Comparison of ENCODE assay signal across 1 cellular context in the genomic region with DNA sequence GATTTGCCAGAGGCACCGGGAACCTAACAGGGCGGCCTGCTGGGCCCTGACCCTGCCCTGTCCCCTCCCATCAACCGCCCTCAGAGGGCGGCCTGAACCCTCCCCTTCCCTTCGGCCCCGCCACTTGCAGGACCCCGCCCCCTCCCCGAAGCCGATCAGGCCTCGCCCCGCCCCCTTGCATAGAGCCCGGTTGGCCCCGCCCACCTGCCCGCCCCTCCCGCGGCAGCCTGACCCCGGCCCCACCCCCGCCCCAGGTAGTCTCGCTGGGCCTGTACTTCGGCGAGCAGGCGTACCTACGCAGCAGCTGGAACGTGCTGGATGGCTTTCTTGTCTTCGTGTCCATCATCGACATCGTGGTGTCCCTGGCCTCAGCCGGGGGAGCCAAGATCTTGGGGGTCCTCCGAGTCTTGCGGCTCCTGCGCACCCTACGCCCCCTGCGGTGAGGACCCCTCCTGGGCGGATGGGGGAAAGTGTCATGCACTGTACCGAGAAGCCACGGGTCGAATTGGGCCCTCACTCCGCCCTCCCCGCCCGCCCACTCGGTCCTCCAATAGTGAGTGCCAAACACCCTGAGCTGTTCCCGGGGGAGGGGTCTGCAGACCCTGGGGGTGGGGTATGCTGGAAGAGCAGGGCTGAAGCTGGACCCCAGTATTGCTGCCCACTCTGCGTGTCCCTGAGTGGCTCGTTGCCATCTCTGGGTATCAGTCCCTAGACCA.
A peak's percentile ranks its signal among the peaks of the same experiment; 100 is the strongest.
TF ChIP-seq lines count a peak whose summit lies in the region.

No MANE protein-coding gene starts in this region.

TF ChIP-seq in HepG2, 621 proteins besides CTCF, POLR2A, EP300 and RAD21 (continued from another document):
- TF ChIP-seq HNRNPLL (IDR thresholded peaks at IDR 0.05; ENCODE audit: low read depth, low read length, poor library complexity, severe bottlenecking) = peak; percentile 82
- no peak for TF ChIP-seq RFX3 (CRISPR knock-in tag; IDR thresholded peaks at IDR 0.05)
